Comparison of ENCODE assay signal across 12 cellular contexts in genomic region chr7:135748770-135749169, GRCh38. TPM values are rescaled to one million over a fixed set of nuclear protein-coding genes. Genes with fewer than 3 reads are reported as not detected.
DNase-seq lines count a peak whose midpoint lies in the region; TF ChIP-seq lines count a peak whose summit lies in the region.
"Had no signal": no experiment of that assay in that cellular context is flagged by ENCODE, and none has a peak within 500 bp of the region (broad histone marks: within the 10 kb centered on the region; RNA-seq: fewer than 3 reads in every experiment).

TSS of gene FAM180A (minus strand) at chr7:135748813. CDS start at chr7:135748580, 233 bp downstream.

- no peaks in the 10 kb centered on the region for H3K27me3 ChIP-seq in mammary epithelial cell (ENCODE audit: insufficient read depth, low read length)
- no peaks in the 10 kb centered on the region for H3K27me3 ChIP-seq in right atrium auricular region
- no peaks in the 10 kb centered on the region for H3K27me3 ChIP-seq in smooth muscle cell (ENCODE audit: low read depth)

- H3K4me3 ChIP-seq in mammary epithelial cell (replicated peaks in 1 of 3; ENCODE audit: insufficient read depth in 1 of 3, low read depth in 2 of 3, low read length in 3 of 3) (no peak within 1 kb of the TSS), right atrium auricular region (peak within 1 kb of the TSS in 1 of 2 donors; percentile 8), skin epidermis (peak within 1 kb of the TSS in 6 of 7 experiments; percentile 2 to 36 (median 15)), smooth muscle cell (no peak within 1 kb of the TSS)

- no peak for TF ChIP-seq CTCF in mammary epithelial cell (conservative IDR thresholded peaks at IDR 0.05 in 1 of 2, IDR thresholded peaks at IDR 0.05 in 1 of 2; ENCODE audit: extremely low read depth in 1 of 2, insufficient read depth in 1 of 2, low read depth in 1 of 2, low read length in 2 of 2)
- no peak for TF ChIP-seq CTCF in right atrium auricular region (IDR thresholded peaks at IDR 0.05)
- TF ChIP-seq CTCF in smooth muscle cell (IDR thresholded peaks at IDR 0.05; ENCODE audit: borderline replicate concordance, insufficient read depth, poor library complexity, severe bottlenecking): no peak

- H4K20me1 ChIP-seq in mammary epithelial cell (ENCODE audit: insufficient read depth, low read length) (no peaks in the 10 kb centered on the region), smooth muscle cell (ENCODE audit: low read depth) (no peaks in the 10 kb centered on the region)

- no peak within 1 kb of the TSS for H3K9ac ChIP-seq in mammary epithelial cell (ENCODE audit: insufficient read depth, low read length)
- no peak within 1 kb of the TSS for H3K9ac ChIP-seq in smooth muscle cell (ENCODE audit: low read depth)

- CTCF ChIA-PET in mammary epithelial cell (lab: Charles Lee; ENCODE audit: low non-redundant PET): no interaction called here

- no peaks in the 10 kb centered on the region for H3K36me3 ChIP-seq in mammary epithelial cell (ENCODE audit: insufficient read depth, low read length)
- H3K36me3 ChIP-seq in right atrium auricular region: no peaks in the 10 kb centered on the region
- H3K36me3 ChIP-seq in smooth muscle cell (ENCODE audit: low read depth): no peaks in the 10 kb centered on the region

- 17% methylated on average over 11 of the region's 11 CpGs for WGBS in mammary epithelial cell (ENCODE audit: low coverage, missing lambda C conversion rate)
- WGBS in smooth muscle cell (ENCODE audit: low lambda C conversion rate): 84% methylated on average over 11 of the region's 11 CpGs

- peaks cover 30% of the 10 kb centered on the region for H3K4me1 ChIP-seq in mammary epithelial cell (ENCODE audit: insufficient read depth, low read length)
- peaks cover 0 to 35% of the 10 kb centered on the region in 2 donors for H3K4me1 ChIP-seq in right atrium auricular region
- H3K4me1 ChIP-seq in smooth muscle cell (ENCODE audit: low read depth): no peaks in the 10 kb centered on the region

- peak within 1 kb of the TSS; percentile 75 for H2AFZ ChIP-seq in mammary epithelial cell (ENCODE audit: low read depth, low read length)
- no peak within 1 kb of the TSS for H2AFZ ChIP-seq in smooth muscle cell (ENCODE audit: low read depth)

- dilution Hi-C loops in mammary epithelial cell (cut with HindIII; ENCODE audit: low sequenced_read_pairs): no loop called here

- intact Hi-C loops in mammary epithelial cell (cut with micrococcal nuclease): loop anchor here (5.0 kb wide), 1 partner anchor 41 kb away; no protein-coding TSS in a partner anchor

- H3K27ac ChIP-seq in mammary epithelial cell (ENCODE audit: insufficient read depth, low read depth, low read length) (no peak within 1 kb of the TSS), right atrium auricular region (peak within 1 kb of the TSS; percentile 76 to 86), skin epidermis (peak within 1 kb of the TSS in 18 of 21 experiments; percentile 29 to 80 (median 66)), smooth muscle cell (ENCODE audit: low read depth) (no peak within 1 kb of the TSS)

- in situ Hi-C loops in mammary epithelial cell (cut with MboI; ENCODE audit: low sequenced_read_pairs in 2 of 2): no loop called here

- DNase-seq in EH (ENCODE audit: low read depth): peak; percentile 86
- DNase-seq in mammary epithelial cell: peak; percentile 34
- no peak for DNase-seq in right atrium auricular region (ENCODE audit: low spot score)
- no peak for DNase-seq in smooth muscle cell (lab: John Stamatoyannopoulos, UW; ENCODE audit: unreplicated experiment)
- DNase-seq in activated T-cell treated with anti-CD3 and anti-CD28 coated beads, Interleukin-2, amount 50 U/mL, for 48 hours: no peak
- no peak for DNase-seq in NCI-H2227 treated with DMSO at 0.1 percent for 48 hours (lab: John Stamatoyannopoulos, UW)
- no peak for DNase-seq in GM19240 (ENCODE audit: insufficient read length, low spot score)
- DNase-seq: activated T-cell treated with anti-CD3 and anti-CD28 coated beads for 4 hours; CD8-positive, alpha-beta memory T cell; NK-92 treated with Interleukin-12 subunit alpha and Interleukin-12 subunit beta, amount 100 ng/mL, for 24 hours; small intestine had no signal

- H3K9me3 ChIP-seq in mammary epithelial cell (replicated peaks; ENCODE audit: insufficient read depth, low read length): no peaks in the 10 kb centered on the region
- no peaks in the 10 kb centered on the region for H3K9me3 ChIP-seq in right atrium auricular region
- H3K9me3 ChIP-seq in smooth muscle cell (replicated peaks; ENCODE audit: low read depth): no peaks in the 10 kb centered on the region

- H3K79me2 ChIP-seq in mammary epithelial cell (ENCODE audit: insufficient read depth, low read length) (no peaks in the 10 kb centered on the region), smooth muscle cell (ENCODE audit: low read depth) (no peaks in the 10 kb centered on the region)

- no TSS peak for BruUV-seq in mammary epithelial cell (replicated peaks; lab: Mats Ljungman, UMichigan)

- H3K4me2 ChIP-seq in mammary epithelial cell (ENCODE audit: insufficient read depth, low read depth, low read length) (peak within 1 kb of the TSS; percentile 30), smooth muscle cell (no peak within 1 kb of the TSS)

- no peaks in the 10 kb centered on the region for H3F3A ChIP-seq in smooth muscle cell (ENCODE audit: low read depth)

RNA-seq across cellular contexts. Expression of gene FAM180A, which starts in this region (rescaled TPM):
- total RNA-seq in mammary epithelial cell (not detected), right atrium auricular region (1 to 10 TPM; 4.0 to 5.9 TPM), smooth muscle cell (not detected in 2 replicates)
- polyA plus RNA-seq in mammary epithelial cell (not detected), smooth muscle cell (0.14 and 0.26 TPM in 2 replicates)
- not detected for polyA minus RNA-seq in mammary epithelial cell
- total RNA-seq: CD8-positive, alpha-beta memory T cell had no signal
- polyA plus RNA-seq: CD8-positive, alpha-beta memory T cell had no signal

Comparison
In these comparisons a context has a peak if more than half of its experiments do, and no peak if none do; other contexts are left out.
1. Peak in DNase-seq and H3K4me2 ChIP-seq in mammary epithelial cell; RNA of the gene not detected or under 1 TPM.
2. H3K27ac ChIP-seq: peak in right atrium auricular region (2 of 2) and skin epidermis (18 of 21); none in mammary epithelial cell (single experiment) and smooth muscle cell (single experiment).
3. H3K4me3 ChIP-seq: peak in skin epidermis (6 of 7); none in mammary epithelial cell (0 of 3) and smooth muscle cell (single experiment).